ENCODE assay signal across 10 cellular contexts in genomic region chr1:8371372-8371991, GRCh38. TPM values are rescaled to one million over a fixed set of nuclear protein-coding genes. Genes with fewer than 3 reads are reported as not detected.
DNase-seq lines count a peak whose midpoint lies in the region; ATAC-seq, FAIRE-seq and TF ChIP-seq lines count a peak whose summit lies in the region.
"Had no signal": no experiment of that assay in that cellular context is flagged by ENCODE, and none has a peak within 500 bp of the region (broad histone marks: within the 10 kb centered on the region; RNA-seq: fewer than 3 reads in every experiment).

No MANE protein-coding gene starts in this region.

- no peak overlapping the region; the same call in 1 of the 2 replicates for H3K4me3 Mint-ChIP-seq in WTC11

- peaks cover 86% of the 10 kb centered on the region for H3K4me1 Mint-ChIP-seq in WTC11

- H3K9me3 Mint-ChIP-seq in WTC11 = no peaks in the 10 kb centered on the region

- no peak for DNase-seq in WTC11 (ENCODE audit: low spot score)
- no peak for DNase-seq in hepatic stellate cell (ENCODE audit: low spot score)
- no peak for DNase-seq in HTR-8/SVneo (ENCODE audit: insufficient read length, low spot score)
- DNase-seq: SHP77 treated with DMSO at 0.1 percent for 48 hours had no signal

- TF ChIP-seq CTCF in WTC11 (IDR thresholded peaks at IDR 0.05) = no peak

- peaks cover 0 to 14% (median 0%) of the 10 kb centered on the region in 11 experiments; a peak in 6 of 22 replicates for H3K9me3 ChIP-seq in BLaER1 treated with 17β-estradiol and CSF1 and Interleukin-3, amounts not matched to agents 10 nM and 100 nM (replicated peaks in 1 of 11)
- no peaks in the 10 kb centered on the region for H3K9me3 ChIP-seq in iPS-15b (ENCODE audit: control insufficient read depth, insufficient read depth, low read length)
- H3K9me3 ChIP-seq in skeletal muscle satellite cell (replicated peaks; ENCODE audit: low read length) = no peaks in the 10 kb centered on the region

- peak overlapping the region; percentile 31 to 65 (median 51) for H3K4me2 ChIP-seq in BLaER1 treated with 17β-estradiol and CSF1 and Interleukin-3, amounts not matched to agents 10 nM and 100 nM
- H3K4me2 ChIP-seq in skeletal muscle satellite cell (ENCODE audit: low read length) = peak overlapping the region; percentile 13

- CTCF ChIA-PET in WTC11 (lab: Charles Lee) = interaction anchor here (0.9 to 1.7 kb wide), 12 partner anchors 11 to 477 kb away, joined by 3 to 8 read pairs (median 4); no protein-coding TSS in a partner anchor

- peak overlapping the region; percentile 92 for H3K27ac Mint-ChIP-seq in WTC11

- no peak overlapping the region for H3K9ac ChIP-seq in BLaER1 treated with 17β-estradiol and CSF1 and Interleukin-3, amounts not matched to agents 10 nM and 100 nM
- H3K9ac ChIP-seq in iPS-15b (ENCODE audit: low read depth, low read length) = peak overlapping the region; percentile 27
- H3K9ac ChIP-seq in skeletal muscle satellite cell (ENCODE audit: low read depth, low read length) = peak overlapping the region; percentile 81

- H3K36me3 Mint-ChIP-seq in WTC11 = no peaks in the 10 kb centered on the region; the same call in 1 of the 2 replicates

- H3K36me3 ChIP-seq in BLaER1 treated with 17β-estradiol and CSF1 and Interleukin-3, amounts not matched to agents 10 nM and 100 nM = peaks cover 29 to 77% (median 53%) of the 10 kb centered on the region in 11 experiments
- H3K36me3 ChIP-seq in iPS-15b (ENCODE audit: control insufficient read depth, insufficient read depth, low read length) (no peaks in the 10 kb centered on the region), skeletal muscle satellite cell (ENCODE audit: insufficient read depth, low read length) (peaks cover 23% of the 10 kb centered on the region)

- no peak overlapping the region for H3K4me3 ChIP-seq in BLaER1 treated with 17β-estradiol and CSF1 and Interleukin-3, amounts not matched to agents 10 nM and 100 nM
- no peak overlapping the region for H3K4me3 ChIP-seq in iPS-15b (ENCODE audit: low read depth, low read length)
- no peak overlapping the region for H3K4me3 ChIP-seq in skeletal muscle satellite cell (ENCODE audit: low read length)

- ATAC-seq in WTC11 (no peak; the same call in 1 of the 2 replicates), GM18498 (IDR thresholded peaks at IDR 0.05; ENCODE audit: unreplicated experiment) (no peak), HG02588 (IDR thresholded peaks at IDR 0.05; ENCODE audit: unreplicated experiment) (no peak)

- POLR2A ChIA-PET in WTC11 (lab: Charles Lee) = interaction anchor here (0.7 to 1.4 kb wide), 3 partner anchors 25 to 216 kb away, joined by 3 to 4 read pairs (median 3); no protein-coding TSS in a partner anchor

- H3K27me3 ChIP-seq in BLaER1 treated with 17β-estradiol and CSF1 and Interleukin-3, amounts not matched to agents 10 nM and 100 nM = no peaks in the 10 kb centered on the region
- H3K27me3 ChIP-seq in iPS-15b (ENCODE audit: control insufficient read depth, insufficient read depth, low read length) = no peaks in the 10 kb centered on the region
- no peaks in the 10 kb centered on the region for H3K27me3 ChIP-seq in skeletal muscle satellite cell (ENCODE audit: control insufficient read depth, insufficient read depth, low read length)

- FAIRE-seq in HTR-8/SVneo (lab: Jason Lieb, UNC) = no peak
- FAIRE-seq: colon had no signal

- peaks cover 89 to 100% (median 99%) of the 10 kb centered on the region in 11 experiments for H4K20me1 ChIP-seq in BLaER1 treated with 17β-estradiol and CSF1 and Interleukin-3, amounts not matched to agents 10 nM and 100 nM

- H3K4me1 ChIP-seq in BLaER1 treated with 17β-estradiol and CSF1 and Interleukin-3, amounts not matched to agents 10 nM and 100 nM = peaks cover 35 to 76% (median 57%) of the 10 kb centered on the region in 10 experiments
- H3K4me1 ChIP-seq in iPS-15b (ENCODE audit: control insufficient read depth, insufficient read depth, low read length) (peaks cover 29% of the 10 kb centered on the region), skeletal muscle satellite cell (ENCODE audit: control insufficient read depth, insufficient read depth, low read length) (peaks cover 64% of the 10 kb centered on the region)

- H3K27me3 Mint-ChIP-seq in WTC11 (ENCODE audit: low read depth) = no peaks in the 10 kb centered on the region

- H3K27ac ChIP-seq in BLaER1 treated with 17β-estradiol and CSF1 and Interleukin-3, amounts not matched to agents 10 nM and 100 nM = no peak overlapping the region

TF ChIP-seq in WTC11, 78 proteins besides CTCF, POLR2A, EP300 and RAD21:
- TF ChIP-seq, protein P1, sequence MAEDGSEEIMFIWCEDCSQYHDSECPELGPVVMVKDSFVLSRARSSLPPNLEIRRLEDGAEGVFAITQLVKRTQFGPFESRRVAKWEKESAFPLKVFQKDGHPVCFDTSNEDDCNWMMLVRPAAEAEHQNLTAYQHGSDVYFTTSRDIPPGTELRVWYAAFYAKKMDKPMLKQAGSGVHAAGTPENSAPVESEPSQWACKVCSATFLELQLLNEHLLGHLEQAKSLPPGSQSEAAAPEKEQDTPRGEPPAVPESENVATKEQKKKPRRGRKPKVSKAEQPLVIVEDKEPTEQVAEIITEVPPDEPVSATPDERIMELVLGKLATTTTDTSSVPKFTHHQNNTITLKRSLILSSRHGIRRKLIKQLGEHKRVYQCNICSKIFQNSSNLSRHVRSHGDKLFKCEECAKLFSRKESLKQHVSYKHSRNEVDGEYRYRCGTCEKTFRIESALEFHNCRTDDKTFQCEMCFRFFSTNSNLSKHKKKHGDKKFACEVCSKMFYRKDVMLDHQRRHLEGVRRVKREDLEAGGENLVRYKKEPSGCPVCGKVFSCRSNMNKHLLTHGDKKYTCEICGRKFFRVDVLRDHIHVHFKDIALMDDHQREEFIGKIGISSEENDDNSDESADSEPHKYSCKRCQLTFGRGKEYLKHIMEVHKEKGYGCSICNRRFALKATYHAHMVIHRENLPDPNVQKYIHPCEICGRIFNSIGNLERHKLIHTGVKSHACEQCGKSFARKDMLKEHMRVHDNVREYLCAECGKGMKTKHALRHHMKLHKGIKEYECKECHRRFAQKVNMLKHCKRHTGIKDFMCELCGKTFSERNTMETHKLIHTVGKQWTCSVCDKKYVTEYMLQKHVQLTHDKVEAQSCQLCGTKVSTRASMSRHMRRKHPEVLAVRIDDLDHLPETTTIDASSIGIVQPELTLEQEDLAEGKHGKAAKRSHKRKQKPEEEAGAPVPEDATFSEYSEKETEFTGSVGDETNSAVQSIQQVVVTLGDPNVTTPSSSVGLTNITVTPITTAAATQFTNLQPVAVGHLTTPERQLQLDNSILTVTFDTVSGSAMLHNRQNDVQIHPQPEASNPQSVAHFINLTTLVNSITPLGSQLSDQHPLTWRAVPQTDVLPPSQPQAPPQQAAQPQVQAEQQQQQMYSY (CRISPR knock-in tag; IDR thresholded peaks at IDR 0.05) = peak; percentile 85
- TF ChIP-seq ZMAT4 (CRISPR knock-in tag; IDR thresholded peaks at IDR 0.05) = no peak
- TF ChIP-seq, protein P2, sequence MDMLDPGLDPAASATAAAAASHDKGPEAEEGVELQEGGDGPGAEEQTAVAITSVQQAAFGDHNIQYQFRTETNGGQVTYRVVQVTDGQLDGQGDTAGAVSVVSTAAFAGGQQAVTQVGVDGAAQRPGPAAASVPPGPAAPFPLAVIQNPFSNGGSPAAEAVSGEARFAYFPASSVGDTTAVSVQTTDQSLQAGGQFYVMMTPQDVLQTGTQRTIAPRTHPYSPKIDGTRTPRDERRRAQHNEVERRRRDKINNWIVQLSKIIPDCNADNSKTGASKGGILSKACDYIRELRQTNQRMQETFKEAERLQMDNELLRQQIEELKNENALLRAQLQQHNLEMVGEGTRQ (CRISPR knock-in tag; IDR thresholded peaks at IDR 0.05) = 0 out of 2 replicates have a peak, but pooled peaks have one; percentile 17

RNA-seq across cellular contexts. Expression of gene SLC45A1, which starts 53.6 kb away (rescaled TPM):
- total RNA-seq in WTC11 (2021) = 2.0 to 2.3 TPM (median 2.3 TPM) in 3 replicates
- total RNA-seq in skeletal muscle satellite cell (2012; rRNA removed) = 1.0 and 4.8 TPM in 2 replicates

Comparison
In these comparisons a context has a peak if more than half of its experiments do, and no peak if none do; other contexts are left out.
1. H3K9ac ChIP-seq: peak in iPS-15b (single experiment) and skeletal muscle satellite cell (single experiment); none in BLaER1 treated with 17β-estradiol and CSF1 and Interleukin-3, amounts not matched to agents 10 nM and 100 nM (0 of 11).